ENCODE assay signal across 2 cellular contexts in genomic region chr15:28719626-28720025, GRCh38. TPM values are rescaled to one million over a fixed set of nuclear protein-coding genes. Genes with fewer than 3 reads are reported as not detected.
"Had no signal": no experiment of that assay in that cellular context is flagged by ENCODE, and none has a peak within 500 bp of the region (broad histone marks: within the 10 kb centered on the region; RNA-seq: fewer than 3 reads in every experiment).

No MANE protein-coding gene starts in this region.

RNA-seq across cellular contexts. Expression of gene GOLGA8M, which starts 7.4 kb away (rescaled TPM):
- total RNA-seq: M059J, NCI-H460 had no signal
